In the genomic region with DNA sequence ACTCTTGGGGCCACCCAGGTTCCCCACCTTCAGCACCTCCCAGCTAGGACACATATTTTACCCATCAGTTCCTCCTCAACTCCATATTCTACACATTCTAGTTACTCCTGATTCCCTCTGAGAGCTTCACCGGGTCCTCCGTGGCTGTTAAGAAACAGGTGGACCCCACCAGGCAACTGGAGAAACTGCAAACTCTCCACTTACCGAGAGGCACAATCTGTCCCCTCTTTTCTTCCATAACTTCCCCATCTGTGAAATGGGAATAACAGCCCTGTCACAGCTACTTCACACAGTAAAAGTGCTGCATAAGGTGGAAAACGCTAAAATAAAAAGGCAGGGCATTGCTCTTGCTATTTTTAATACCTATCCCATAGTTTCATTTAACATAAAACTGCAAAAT, we compare ENCODE assay signal across 13 cellular contexts. TPM values are rescaled to one million over a fixed set of nuclear protein-coding genes. Genes with fewer than 3 reads are reported as not detected.
DNase-seq lines count a peak whose midpoint lies in the region; ATAC-seq and TF ChIP-seq lines count a peak whose summit lies in the region.
"Had no signal": no experiment of that assay in that cellular context is flagged by ENCODE, and none has a peak within 500 bp of the region (broad histone marks: within the 10 kb centered on the region; RNA-seq: fewer than 3 reads in every experiment).

No MANE protein-coding gene starts in this region.

- H3K4me3 ChIP-seq in cardiac muscle cell (peak overlapping the region; percentile 58), esophagus muscularis mucosa (peak overlapping the region; percentile 54 to 69 (median 58)), uterus (peak overlapping the region; percentile 65 to 74)
- peak overlapping the region; percentile 58 for H3K4me3 ChIP-seq in naive thymus-derived CD4-positive, alpha-beta T cell (ENCODE audit: low read length)

- H3K4me1 Mint-ChIP-seq in naive thymus-derived CD4-positive, alpha-beta T cell, result peaks cover 0 to 31% (median 3%) of the 10 kb centered on the region in 7 donors

- no peaks in the 10 kb centered on the region for H3K9me3 Mint-ChIP-seq in naive thymus-derived CD4-positive, alpha-beta T cell
- H3K9me3 Mint-ChIP-seq: HFFc6 had no signal

- 40% methylated on average over 4 of the region's 4 CpGs for WGBS in esophagus muscularis mucosa

- intact Hi-C loops in left cardiac atrium (cut with DNase I) (no loop called here), esophagus muscularis mucosa (cut with DNase I) (no loop called here), uterus (cut with DNase I; ENCODE audit: low total_unique reads) (no loop called here)
- intact Hi-C loops in naive thymus-derived CD4-positive, alpha-beta T cell (cut with micrococcal nuclease), result loop anchor here (1.0 to 10.0 kb wide), 4 partner anchors 27 to 197 kb away; a partner anchor contains a TSS

- H3K27ac Mint-ChIP-seq in naive thymus-derived CD4-positive, alpha-beta T cell, result peak overlapping the region in 1 of 9 donors; percentile 51
- H3K27ac Mint-ChIP-seq: HFFc6 had no signal

- no peak for ATAC-seq in left cardiac atrium
- ATAC-seq in naive thymus-derived CD4-positive, alpha-beta T cell, result no peak
- no peak for ATAC-seq in HG02870 (IDR thresholded peaks at IDR 0.05; ENCODE audit: unreplicated experiment)

- no peak for TF ChIP-seq EP300 in esophagus muscularis mucosa (IDR thresholded peaks at IDR 0.05)

- H3K4me3 Mint-ChIP-seq in naive thymus-derived CD4-positive, alpha-beta T cell, result peak overlapping the region in 2 of 10 donors; percentile 11 to 27
- H3K4me3 Mint-ChIP-seq: HFFc6 had no signal

- POLR2A ChIA-PET in naive thymus-derived CD4-positive, alpha-beta T cell (lab: Charles Lee), result interaction anchor here (1.1 to 2.1 kb wide), 2 partner anchors 62 to 119 kb away, joined by 3 to 6 read pairs; no protein-coding TSS in a partner anchor

- H3K27me3 Mint-ChIP-seq in naive thymus-derived CD4-positive, alpha-beta T cell, result peaks cover 5 to 31% (median 18%) of the 10 kb centered on the region in 5 donors

- H3K9me3 ChIP-seq in cardiac muscle cell (ENCODE audit: low read depth) (no peaks in the 10 kb centered on the region), esophagus muscularis mucosa (no peaks in the 10 kb centered on the region), uterus (no peaks in the 10 kb centered on the region)
- no peaks in the 10 kb centered on the region for H3K9me3 ChIP-seq in naive thymus-derived CD4-positive, alpha-beta T cell (ENCODE audit: control insufficient read depth in 2 of 3, low read length in 3 of 3)
- H3K9me3 ChIP-seq: adrenal gland, mucosa of descending colon had no signal

- TF ChIP-seq POLR2A in esophagus muscularis mucosa (IDR thresholded peaks at IDR 0.05; ENCODE audit: low read depth) (no peak), uterus (IDR thresholded peaks at IDR 0.05) (no peak)

- no peaks in the 10 kb centered on the region for H3K36me3 Mint-ChIP-seq in naive thymus-derived CD4-positive, alpha-beta T cell

- no peak for TF ChIP-seq CTCF in cardiac muscle cell (IDR thresholded peaks at IDR 0.05; ENCODE audit: low read depth, low read length)
- no peak for TF ChIP-seq CTCF in esophagus muscularis mucosa (IDR thresholded peaks at IDR 0.05)
- TF ChIP-seq CTCF in uterus (IDR thresholded peaks at IDR 0.05), result no peak

- DNase-seq in cardiac muscle cell (ENCODE audit: low read depth in 1 of 2, low spot score in 1 of 2) (no peak), left cardiac atrium (no peak), esophagus muscularis mucosa (ENCODE audit: extremely low spot score) (no peak), uterus (no peak), NCI-H2196 treated with DMSO at 0.1 percent for 48 hours (lab: John Stamatoyannopoulos, UW; ENCODE audit: unreplicated experiment) (no peak), NCI-H187 (lab: John Stamatoyannopoulos, UW) (no peak)
- DNase-seq in naive thymus-derived CD4-positive, alpha-beta T cell, result no peak
- DNase-seq: HFFc6, NCI-H1092 had no signal

- H3K27ac ChIP-seq in cardiac muscle cell (no peak overlapping the region), esophagus muscularis mucosa (replicated peaks in 1 of 4) (peak overlapping the region; percentile 2 to 75 (median 52)), uterus (peak overlapping the region; percentile 88 to 89)
- H3K27ac ChIP-seq in naive thymus-derived CD4-positive, alpha-beta T cell (ENCODE audit: low read depth, low read length), result no peak overlapping the region

- H3K4me1 ChIP-seq in cardiac muscle cell (ENCODE audit: low read depth), result peaks cover 13% of the 10 kb centered on the region
- H3K4me1 ChIP-seq in esophagus muscularis mucosa, result peaks cover 0 to 60% (median 57%) of the 10 kb centered on the region in 4 donors
- peaks cover 3 to 8% of the 10 kb centered on the region in 2 donors for H3K4me1 ChIP-seq in naive thymus-derived CD4-positive, alpha-beta T cell (ENCODE audit: control insufficient read depth in 2 of 2, insufficient read depth in 2 of 2, low read length in 2 of 2)
- H3K4me1 ChIP-seq in uterus, result no peaks in the 10 kb centered on the region
- H3K4me1 ChIP-seq: adrenal gland had no signal

- H3K27me3 ChIP-seq in cardiac muscle cell (no peaks in the 10 kb centered on the region), esophagus muscularis mucosa (no peaks in the 10 kb centered on the region), uterus (no peaks in the 10 kb centered on the region)
- no peaks in the 10 kb centered on the region for H3K27me3 ChIP-seq in naive thymus-derived CD4-positive, alpha-beta T cell (ENCODE audit: control insufficient read depth in 2 of 2, insufficient read depth in 2 of 2, low read length in 2 of 2)
- H3K27me3 ChIP-seq: adrenal gland had no signal

- H3K36me3 ChIP-seq in cardiac muscle cell (no peaks in the 10 kb centered on the region), esophagus muscularis mucosa (no peaks in the 10 kb centered on the region), uterus (no peaks in the 10 kb centered on the region)
- no peaks in the 10 kb centered on the region for H3K36me3 ChIP-seq in naive thymus-derived CD4-positive, alpha-beta T cell (ENCODE audit: control insufficient read depth in 2 of 3, insufficient read depth in 3 of 3, low read length in 3 of 3)
- H3K36me3 ChIP-seq: adrenal gland had no signal

- CTCF ChIA-PET in naive thymus-derived CD4-positive, alpha-beta T cell (lab: Charles Lee), result interaction anchor here (0.6 to 12.2 kb wide), 6 partner anchors 9 to 153 kb away, joined by 3 to 250 read pairs (median 3); a partner anchor contains a TSS

RNA-seq across cellular contexts. Expression of a gene that starts 1.5 kb away (rescaled TPM):
- total RNA-seq in cardiac muscle cell (9.2 and 14.1 TPM in 2 replicates), left cardiac atrium (10 to 100 TPM in 1 of 2 donors, 1 to 10 TPM in 1; 8.7 to 16.2 TPM), esophagus muscularis mucosa (10 to 100 TPM; 19.5 to 48.3 (median 32.5) TPM), uterus (100 to 1,000 TPM in 1 of 4 donors, 10 to 100 TPM in 3; 15.9 to 152 (median 49.3) TPM)
- 12.6 and 14.0 TPM in 2 replicates for polyA plus RNA-seq in cardiac muscle cell
- 1 to 10 TPM in 4 of 5 experiments, under 1 TPM in 1; 0.36 to 7.7 (median 2.5) TPM for total RNA-seq in naive thymus-derived CD4-positive, alpha-beta T cell
- polyA plus RNA-seq in naive thymus-derived CD4-positive, alpha-beta T cell, result 1 to 10 TPM; 1.2 to 4.0 TPM

RNA-seq across cellular contexts. Expression of a gene that starts 55.8 kb away (rescaled TPM):
- not detected in 2 replicates for total RNA-seq in cardiac muscle cell
- 0.72 TPM in 1 of 2 replicates, not detected in the other for polyA plus RNA-seq in cardiac muscle cell
- total RNA-seq in left cardiac atrium, result not detected
- under 1 TPM in 1 of 4 donors, not detected in 3; 0.33 TPM for total RNA-seq in esophagus muscularis mucosa
- total RNA-seq in naive thymus-derived CD4-positive, alpha-beta T cell, result not detected
- not detected for polyA plus RNA-seq in naive thymus-derived CD4-positive, alpha-beta T cell
- not detected for total RNA-seq in uterus
- total RNA-seq: adrenal gland, fibroblast of lung, HFFc6, mucosa of descending colon had no signal
- polyA plus RNA-seq: adrenal gland, fibroblast of lung had no signal

Comparison
In these comparisons a context has a peak if more than half of its experiments do, and no peak if none do; other contexts are left out.
1. H3K27ac ChIP-seq: peak in esophagus muscularis mucosa (4 of 4) and uterus (2 of 2); none in cardiac muscle cell (single experiment) and naive thymus-derived CD4-positive, alpha-beta T cell (single experiment).
2. intact Hi-C loops: an anchor here in naive thymus-derived CD4-positive, alpha-beta T cell (1.0 to 10.0 kb wide); none called in left cardiac atrium, esophagus muscularis mucosa and uterus.
3. Peak in every context shown above with its lines, with median percentiles within 50 percentile points of each other: H3K4me3 ChIP-seq.